In genomic region chr2:135052042-135052876, GRCh38 we compare ENCODE assay signal across 8 cellular contexts. TPM values are rescaled to one million over a fixed set of nuclear protein-coding genes. Genes with fewer than 3 reads are reported as not detected.
A peak's percentile ranks its signal among the peaks of the same experiment; 100 is the strongest.
DNase-seq lines count a peak whose midpoint lies in the region; ATAC-seq and TF ChIP-seq lines count a peak whose summit lies in the region.

Gene RAB3GAP1 (plus strand): TSS chr2:135052292. CDS start chr2:135052308, 16 bp downstream.

- no peaks in the 10 kb centered on the region for H3K36me3 ChIP-seq in ACC112 (ENCODE audit: insufficient read depth, low read length)
- H3K36me3 ChIP-seq in mammary epithelial cell (ENCODE audit: insufficient read depth, low read length): no peaks in the 10 kb centered on the region
- no peaks in the 10 kb centered on the region for H3K36me3 ChIP-seq in smooth muscle cell (ENCODE audit: low read depth)

- TF ChIP-seq CTCF in WI38 (IDR thresholded peaks at IDR 0.05; ENCODE audit: low read depth, low read length) (no peak), mammary epithelial cell (conservative IDR thresholded peaks at IDR 0.05 in 1 of 2, IDR thresholded peaks at IDR 0.05 in 1 of 2; ENCODE audit: extremely low read depth in 1 of 2, insufficient read depth in 1 of 2, low read depth in 1 of 2, low read length in 2 of 2) (no peak), smooth muscle cell (IDR thresholded peaks at IDR 0.05; ENCODE audit: borderline replicate concordance, insufficient read depth, poor library complexity, severe bottlenecking) (no peak)

- peaks cover 4% of the 10 kb centered on the region; the same call in 1 of the 2 replicates for H3K27me3 ChIP-seq in ACC112 (ENCODE audit: insufficient read depth, low read length)
- no peaks in the 10 kb centered on the region for H3K27me3 ChIP-seq in mammary epithelial cell (ENCODE audit: insufficient read depth, low read length)
- H3K27me3 ChIP-seq in smooth muscle cell (ENCODE audit: low read depth): no peaks in the 10 kb centered on the region

- H2AFZ ChIP-seq in ACC112 (ENCODE audit: low read length, unreplicated experiment) (peak within 1 kb of the TSS; percentile 100), mammary epithelial cell (ENCODE audit: low read depth, low read length) (peak within 1 kb of the TSS; percentile 100), smooth muscle cell (ENCODE audit: low read depth) (peak within 1 kb of the TSS; percentile 88)

- peaks cover 17% of the 10 kb centered on the region for H3K4me1 ChIP-seq in ACC112 (ENCODE audit: control insufficient read depth, insufficient read depth, low read length, unreplicated experiment)
- H3K4me1 ChIP-seq in mammary epithelial cell (ENCODE audit: insufficient read depth, low read length): peaks cover 20% of the 10 kb centered on the region
- H3K4me1 ChIP-seq in smooth muscle cell (ENCODE audit: low read depth): peaks cover 22% of the 10 kb centered on the region

- H3K9me3 ChIP-seq in mammary epithelial cell (replicated peaks; ENCODE audit: insufficient read depth, low read length) (no peaks in the 10 kb centered on the region), smooth muscle cell (replicated peaks; ENCODE audit: low read depth) (no peaks in the 10 kb centered on the region)

- H3K27ac ChIP-seq in ACC112 (ENCODE audit: low read depth, low read length): peak within 1 kb of the TSS; percentile 93
- H3K27ac ChIP-seq in mammary epithelial cell (ENCODE audit: insufficient read depth, low read depth, low read length): peak within 1 kb of the TSS; percentile 99
- peak within 1 kb of the TSS; percentile 96 for H3K27ac ChIP-seq in smooth muscle cell (ENCODE audit: low read depth)

- intact Hi-C loops in mammary epithelial cell (cut with micrococcal nuclease): loop anchor here (2.0 to 5.0 kb wide), 3 partner anchors 75 to 205 kb away; no protein-coding TSS in a partner anchor

- dilution Hi-C loops in mammary epithelial cell (cut with HindIII; ENCODE audit: low sequenced_read_pairs): no loop called here

- H3K9ac ChIP-seq in mammary epithelial cell (ENCODE audit: insufficient read depth, low read length) (peak within 1 kb of the TSS; percentile 100), smooth muscle cell (ENCODE audit: low read depth) (peak within 1 kb of the TSS; percentile 98)

- H3K4me2 ChIP-seq in mammary epithelial cell (ENCODE audit: insufficient read depth, low read depth, low read length) (peak within 1 kb of the TSS; percentile 91), smooth muscle cell (peak within 1 kb of the TSS; percentile 90)

- H3K4me3 ChIP-seq in ACC112 (ENCODE audit: low read depth, low read length) (peak within 1 kb of the TSS; percentile 95), WI38 (ENCODE audit: low read depth, low read length) (peak within 1 kb of the TSS; percentile 83), mammary epithelial cell (replicated peaks in 1 of 3; ENCODE audit: insufficient read depth in 1 of 3, low read depth in 2 of 3, low read length in 3 of 3) (peak within 1 kb of the TSS; percentile 76 to 99 (median 99)), smooth muscle cell (peak within 1 kb of the TSS; percentile 67)

- BruUV-seq in mammary epithelial cell (replicated peaks; lab: Mats Ljungman, UMichigan): TSS peak; percentile 68

- peaks cover 45% of the 10 kb centered on the region for H3K79me2 ChIP-seq in ACC112 (ENCODE audit: control insufficient read depth, insufficient read depth, low read length, unreplicated experiment)
- H3K79me2 ChIP-seq in mammary epithelial cell (ENCODE audit: insufficient read depth, low read length): peaks cover 51% of the 10 kb centered on the region
- H3K79me2 ChIP-seq in smooth muscle cell (ENCODE audit: low read depth): peaks cover 41% of the 10 kb centered on the region

- ATAC-seq in GM18868 (IDR thresholded peaks at IDR 0.05; ENCODE audit: unreplicated experiment) (peak; percentile 92), HG03103 (IDR thresholded peaks at IDR 0.05; ENCODE audit: low read depth, unreplicated experiment) (peak; percentile 80)

- in situ Hi-C loops in mammary epithelial cell (cut with MboI; ENCODE audit: low sequenced_read_pairs in 2 of 2): no loop called here

- H4K20me1 ChIP-seq in mammary epithelial cell (ENCODE audit: insufficient read depth, low read length) (no peaks in the 10 kb centered on the region), smooth muscle cell (ENCODE audit: low read depth) (peaks cover 35% of the 10 kb centered on the region)

- DNase-seq in NCI-H2227 treated with DMSO at 0.1 percent for 48 hours (lab: John Stamatoyannopoulos, UW) (peak; percentile 87), mammary epithelial cell (peak; percentile 83), iPS-NIHi7 (ENCODE audit: extremely low spot score) (peak; percentile 95), smooth muscle cell (lab: John Stamatoyannopoulos, UW; ENCODE audit: unreplicated experiment) (peak; percentile 37)

- H3F3A ChIP-seq in smooth muscle cell (ENCODE audit: low read depth): no peaks in the 10 kb centered on the region

- CTCF ChIA-PET in mammary epithelial cell (lab: Charles Lee; ENCODE audit: low non-redundant PET): no interaction called here

- WGBS in mammary epithelial cell (ENCODE audit: low coverage, missing lambda C conversion rate): 3% methylated on average over 27 of the region's 45 CpGs
- 1% methylated on average over 40 of the region's 45 CpGs for WGBS in smooth muscle cell (ENCODE audit: low lambda C conversion rate)

RNA-seq across cellular contexts. Expression of gene RAB3GAP1, which starts in this region (rescaled TPM):
- total RNA-seq in mammary epithelial cell (100 to 1,000 TPM in 1 of 2 donors, 10 to 100 TPM in 1; 74.9 to 116 TPM), smooth muscle cell (39.8 and 58.5 TPM in 2 replicates)
- polyA plus RNA-seq in mammary epithelial cell (21.1 TPM), smooth muscle cell (14.6 and 18.3 TPM in 2 replicates)
- 42.4 TPM for polyA minus RNA-seq in mammary epithelial cell

Comparison
In these comparisons a context has a peak if more than half of its experiments do, and no peak if none do; other contexts are left out.
1. Peak in every context shown above with its lines: DNase-seq, ATAC-seq, H3K4me3 ChIP-seq and H3K27ac ChIP-seq.
2. DNase-seq: peak in every context shown above with its lines; median percentile 95 in iPS-NIHi7; 87 in NCI-H2227 treated with DMSO at 0.1 percent for 48 hours; 83 in mammary epithelial cell; 37 in smooth muscle cell.